ENCODE assay signal across 17 cellular contexts in the genomic region with DNA sequence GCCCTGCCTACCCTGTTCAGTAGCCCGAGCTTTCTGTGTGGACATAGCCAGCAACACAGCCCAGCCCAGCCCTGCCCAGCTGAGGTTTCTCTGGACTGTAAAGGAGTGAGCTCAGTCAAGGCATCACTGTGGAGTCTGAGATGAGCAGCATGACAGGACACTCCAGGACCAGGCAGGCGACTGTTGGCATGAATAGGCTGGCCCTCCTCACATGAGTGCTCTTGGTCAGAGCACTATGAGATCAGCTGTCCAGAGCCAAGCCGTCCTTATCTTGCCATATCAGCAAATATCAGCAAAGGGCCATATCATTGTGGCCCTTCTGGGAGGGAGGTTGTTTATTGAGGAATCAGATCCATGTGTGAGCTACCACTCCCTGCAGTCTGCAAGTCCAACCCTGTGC. TPM values are rescaled to one million over a fixed set of nuclear protein-coding genes. Genes with fewer than 3 reads are reported as not detected.
DNase-seq lines count a peak whose midpoint lies in the region; ATAC-seq and TF ChIP-seq lines count a peak whose summit lies in the region.
"Had no signal": no experiment of that assay in that cellular context is flagged by ENCODE, and none has a peak within 500 bp of the region (broad histone marks: within the 10 kb centered on the region; RNA-seq: fewer than 3 reads in every experiment).

No MANE protein-coding gene starts in this region.

- H3K36me3 Mint-ChIP-seq in activated T-helper 17 cell treated with anti-CD3 and anti-CD28 coated beads, Interleukin-2, amount 50 U/mL, for 72 hours (ENCODE audit: low read depth) = no peaks in the 10 kb centered on the region
- H3K36me3 Mint-ChIP-seq: brain, naive B cell had no signal

- peak overlapping the region; percentile 3 for H3K4me3 Mint-ChIP-seq in activated T-helper 17 cell treated with anti-CD3 and anti-CD28 coated beads, Interleukin-2, amount 50 U/mL, for 72 hours
- H3K4me3 Mint-ChIP-seq: brain, naive B cell had no signal

- H3K9me3 Mint-ChIP-seq in activated T-helper 17 cell treated with anti-CD3 and anti-CD28 coated beads, Interleukin-2, amount 50 U/mL, for 72 hours = no peaks in the 10 kb centered on the region
- H3K9me3 Mint-ChIP-seq: brain, naive B cell had no signal

- H3K4me2 ChIP-seq in hepatocyte = no peak overlapping the region

- no peak for TF ChIP-seq CTCF in left ventricle myocardium inferior (IDR thresholded peaks at IDR 0.05; ENCODE audit: borderline replicate concordance)
- TF ChIP-seq CTCF in right atrium auricular region (IDR thresholded peaks at IDR 0.05) = no peak
- TF ChIP-seq CTCF in hepatocyte (IDR thresholded peaks at IDR 0.05; ENCODE audit: poor library complexity) = no peak
- no peak for TF ChIP-seq CTCF in transverse colon (IDR thresholded peaks at IDR 0.05)
- no peak for TF ChIP-seq CTCF in testis (IDR thresholded peaks at IDR 0.05)

- H3K27me3 Mint-ChIP-seq in activated T-helper 17 cell treated with anti-CD3 and anti-CD28 coated beads, Interleukin-2, amount 50 U/mL, for 72 hours = no peaks in the 10 kb centered on the region

- H3K27ac ChIP-seq in left ventricle myocardium inferior (replicated peaks) (peak overlapping the region; percentile 37), right atrium auricular region (peak overlapping the region in 1 of 2 donors; percentile 44), hepatocyte (no peak overlapping the region), transverse colon (peak overlapping the region in 1 of 4 donors; percentile 12), testis (peak overlapping the region in 1 of 2 donors; percentile 7)
- H3K27ac ChIP-seq: prostate gland had no signal

- no peak for ATAC-seq in activated T-helper 17 cell treated with anti-CD3 and anti-CD28 coated beads, Interleukin-2, amount 50 U/mL, for 72 hours (replicated peaks)
- ATAC-seq in HG03045 (IDR thresholded peaks at IDR 0.05; ENCODE audit: unreplicated experiment) = no peak
- ATAC-seq: Panc1 had no signal

- H3K4me1 Mint-ChIP-seq in activated T-helper 17 cell treated with anti-CD3 and anti-CD28 coated beads, Interleukin-2, amount 50 U/mL, for 72 hours = peaks cover 13% of the 10 kb centered on the region

- no peaks in the 10 kb centered on the region for H4K20me1 ChIP-seq in hepatocyte (ENCODE audit: insufficient read depth, poor library complexity, severe bottlenecking)

- no peak overlapping the region for H2AFZ ChIP-seq in hepatocyte

- H3K9me2 ChIP-seq in hepatocyte (replicated peaks; ENCODE audit: insufficient read depth) = no peaks in the 10 kb centered on the region

- H3K4me3 ChIP-seq in left ventricle myocardium inferior (no peak overlapping the region), right atrium auricular region (no peak overlapping the region), hepatocyte (no peak overlapping the region), transverse colon (no peak overlapping the region), testis (no peak overlapping the region)
- H3K4me3 ChIP-seq: lung, prostate gland had no signal

- H3K79me2 ChIP-seq in hepatocyte = no peaks in the 10 kb centered on the region

- no peak for TF ChIP-seq POLR2A in transverse colon (IDR thresholded peaks at IDR 0.05)
- no peak for TF ChIP-seq POLR2A in testis (IDR thresholded peaks at IDR 0.05)

- in situ Hi-C loops in transverse colon (cut with MboI; ENCODE audit: low pct_ligation_motif_present in 1 of 4, low pct_unique_long_range_greater_than_20kb in 1 of 4, low sequenced_read_pairs in 3 of 4) = no loop called here

- 50% methylated on average over 3 of the region's 3 CpGs for WGBS in hepatocyte (ENCODE audit: low lambda C conversion rate, missing lambda C conversion rate)
- WGBS in transverse colon (ENCODE audit: low coverage in 1 of 2), 2 donors = 34% methylated on average over 3 of the region's 3 CpGs; no CpG with 5 or more reads in 1 of the 2 donors
- 60 to 69% methylated on average over 3 of the region's 3 CpGs for WGBS in testis, 2 donors

- no peak for TF ChIP-seq EP300 in transverse colon (IDR thresholded peaks at IDR 0.05; ENCODE audit: low read depth)

- H3K36me3 ChIP-seq in left ventricle myocardium inferior (no peaks in the 10 kb centered on the region), right atrium auricular region (no peaks in the 10 kb centered on the region), hepatocyte (replicated peaks; ENCODE audit: insufficient read depth, low read depth) (no peaks in the 10 kb centered on the region), transverse colon (no peaks in the 10 kb centered on the region), testis (ENCODE audit: low read depth, missing control alignments) (no peaks in the 10 kb centered on the region)
- H3K36me3 ChIP-seq: prostate gland had no signal

- peak overlapping the region; percentile 48 for H3K27ac Mint-ChIP-seq in activated T-helper 17 cell treated with anti-CD3 and anti-CD28 coated beads, Interleukin-2, amount 50 U/mL, for 72 hours

- DNase-seq in left ventricle myocardium inferior (no peak), right atrium auricular region (ENCODE audit: low spot score) (no peak), hepatocyte (ENCODE audit: low spot score) (peak; percentile 36), transverse colon (peak; percentile 27), AML-193 (lab: John Stamatoyannopoulos, UW) (no peak), testis (no peak)
- DNase-seq: activated gamma-delta T cell treated with Interleukin-2 at 50 U/mL for 16 hours, naive B cell, NCI-H146, NCI-H524 had no signal

- H3K9me3 ChIP-seq in left ventricle myocardium inferior (replicated peaks) (no peaks in the 10 kb centered on the region), right atrium auricular region (no peaks in the 10 kb centered on the region), hepatocyte (ENCODE audit: low read depth) (no peaks in the 10 kb centered on the region), transverse colon (no peaks in the 10 kb centered on the region), testis (no peaks in the 10 kb centered on the region)
- H3K9me3 ChIP-seq: prostate gland had no signal

- intact Hi-C loops in left ventricle myocardium inferior (cut with micrococcal nuclease) (no loop called here), transverse colon (cut with DNase I; ENCODE audit: low total_unique reads) (no loop called here), testis (cut with DNase I; ENCODE audit: low total_unique reads) (no loop called here)

- H3K4me1 ChIP-seq in left ventricle myocardium inferior (peaks cover 55% of the 10 kb centered on the region), right atrium auricular region (peaks cover 0 to 44% of the 10 kb centered on the region in 2 donors), hepatocyte (ENCODE audit: insufficient read depth) (peaks cover 6% of the 10 kb centered on the region), transverse colon (peaks cover 6 to 45% (median 20%) of the 10 kb centered on the region in 4 donors), testis (peaks cover 32% of the 10 kb centered on the region)
- H3K4me1 ChIP-seq: prostate gland had no signal

- no peaks in the 10 kb centered on the region for H3K27me3 ChIP-seq in left ventricle myocardium inferior (ENCODE audit: low read depth)
- H3K27me3 ChIP-seq in right atrium auricular region = no peaks in the 10 kb centered on the region
- no peaks in the 10 kb centered on the region for H3K27me3 ChIP-seq in hepatocyte
- H3K27me3 ChIP-seq in transverse colon = no peaks in the 10 kb centered on the region
- no peaks in the 10 kb centered on the region for H3K27me3 ChIP-seq in testis

RNA-seq across cellular contexts. Expression of gene REELD1, which starts 30.9 kb away (rescaled TPM):
- not detected for total RNA-seq in left ventricle myocardium inferior
- under 1 TPM in 1 of 2 donors, not detected in 1; 0.71 TPM for total RNA-seq in right atrium auricular region
- total RNA-seq in activated T-helper 17 cell treated with anti-CD3 and anti-CD28 coated beads, Interleukin-2, amount 50 U/mL, for 72 hours = under 1 TPM in 1 of 2 donors, not detected in 1; 0.15 TPM
- total RNA-seq in hepatocyte = not detected in 2 replicates
- 0.44 TPM in 1 of 2 replicates, not detected in the other for polyA plus RNA-seq in hepatocyte
- total RNA-seq in transverse colon = 1 to 10 TPM in 1 of 4 donors, under 1 TPM in 1, not detected in 2; 0.27 to 1.4 TPM
- 1 to 10 TPM in 1 of 2 donors, under 1 TPM in 1; 0.62 to 1.3 TPM for total RNA-seq in testis
- 0.38 TPM for polyA plus RNA-seq in testis (ENCODE audit: insufficient read depth, low read depth, low replicate concordance)
- total RNA-seq: LHCN-M2 had no signal

Comparison
In these comparisons a context has a peak if more than half of its experiments do, and no peak if none do; other contexts are left out.
1. DNase-seq: peak in hepatocyte (single experiment) and transverse colon (single experiment); none in left ventricle myocardium inferior (single experiment), right atrium auricular region (single experiment), AML-193 (0 of 2) and testis (single experiment).